Comparison of ENCODE assay signal across 7 cellular contexts in the genomic region with DNA sequence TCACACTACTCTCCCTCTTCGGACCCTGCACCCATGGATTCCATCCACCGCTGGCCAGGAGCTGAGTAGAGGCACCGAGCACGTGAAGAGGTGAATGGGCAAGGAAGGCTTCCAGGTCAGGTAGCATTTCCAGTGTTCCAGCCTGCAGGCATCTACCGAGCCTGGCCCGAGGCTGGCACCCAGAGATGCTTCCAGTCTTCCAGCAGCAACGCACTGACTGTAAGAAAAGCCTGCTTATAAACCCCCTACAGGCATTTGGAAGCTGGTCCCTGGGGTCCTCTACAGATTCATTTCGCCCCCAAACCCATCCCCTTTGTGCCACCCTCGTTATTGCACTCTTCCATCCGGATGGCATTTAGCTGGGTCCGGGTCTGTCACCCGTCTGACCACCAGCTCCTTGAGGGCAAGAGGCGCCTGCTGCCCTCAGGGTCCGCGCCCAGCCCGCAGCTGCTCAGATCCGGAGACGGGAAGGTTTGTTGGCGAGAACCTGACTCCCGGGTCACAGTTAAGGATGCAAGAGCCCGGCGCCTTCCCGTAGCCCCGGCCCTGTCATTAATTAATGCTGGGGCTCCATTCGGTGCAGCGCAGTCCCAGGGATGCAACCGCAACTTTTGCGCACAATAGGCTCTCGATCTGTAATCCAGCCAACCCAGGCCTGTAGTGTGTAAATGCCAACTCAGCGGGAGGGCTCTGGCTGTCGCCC. TPM values are rescaled to one million over a fixed set of nuclear protein-coding genes. Genes with fewer than 3 reads are reported as not detected.
A peak's percentile ranks its signal among the peaks of the same experiment; 100 is the strongest.
DNase-seq lines count a peak whose midpoint lies in the region; ATAC-seq, FAIRE-seq and TF ChIP-seq lines count a peak whose summit lies in the region.

No MANE protein-coding gene starts in this region.

- H3K4me3 ChIP-seq in GM12878 (peak overlapping the region; percentile 91), lower lobe of right lung (peak overlapping the region; percentile 88), vagina (peak overlapping the region; percentile 67 to 79)

- in situ Hi-C loops in GM12878 (cut with MboI): no loop called here

- POLR2A ChIA-PET in GM12878 (lab: Charles Lee): interaction anchor here (0.6 to 2.2 kb wide), 6 partner anchors 10 to 227 kb away, joined by 3 to 6 read pairs (median 3); no protein-coding TSS in a partner anchor

- TF ChIP-seq EP300 in GM12878 (IDR thresholded peaks at IDR 0.05; ENCODE audit: borderline replicate concordance in 1 of 2, control insufficient read depth in 1 of 2, low read depth in 2 of 2, low read length in 2 of 2): no peak

- peak overlapping the region; percentile 86 for H3K27ac ChIP-seq in GM12878 (ENCODE audit: control insufficient read depth, insufficient read depth)
- H3K27ac ChIP-seq in lower lobe of right lung: peak overlapping the region; percentile 98
- H3K27ac ChIP-seq in vagina: peak overlapping the region; percentile 98

- DNase-seq in GM12878 (ENCODE audit: low read depth, low spot score) (no peak), lower lobe of right lung (no peak), vagina (ENCODE audit: extremely low spot score in 2 of 2) (no peak), NCI-H2227 (lab: John Stamatoyannopoulos, UW; ENCODE audit: unreplicated experiment) (no peak), NCI-H526 treated with DMSO at 0.1 percent for 48 hours (lab: John Stamatoyannopoulos, UW) (no peak)

- no TSS peak for BruUV-seq in GM12878 (replicated peaks; lab: Mats Ljungman, UMichigan)

- TF ChIP-seq RAD21 in GM12878 (IDR thresholded peaks at IDR 0.05; ENCODE audit: insufficient read depth, low read depth, low read length): no peak

- peaks cover 2% of the 10 kb centered on the region; the same call in 1 of the 2 replicates for H4K20me1 ChIP-seq in GM12878 (ENCODE audit: control insufficient read depth, insufficient read depth)

- WGBS in GM12878 (ENCODE audit: insufficient coverage, insufficient replicate concordance, low lambda C conversion rate, missing lambda C conversion rate): 11% methylated on average over 31 of the region's 31 CpGs

- peak overlapping the region; percentile 97 for H3K4me2 ChIP-seq in GM12878 (ENCODE audit: control insufficient read depth, insufficient read depth)

- CTCF ChIA-PET in GM12878 (lab: Yijun Ruan, JAX): interaction anchor here (0.6 to 0.8 kb wide), 3 partner anchors 41 to 237 kb away, joined by 3 read pairs; no protein-coding TSS in a partner anchor

- peaks cover 46% of the 10 kb centered on the region for H3K79me2 ChIP-seq in GM12878 (ENCODE audit: control insufficient read depth, insufficient read depth, low read length)

- TF ChIP-seq CTCF in GM12878 (IDR thresholded peaks at IDR 0.05 in 2 of 3, conservative IDR thresholded peaks at IDR 0.05 in 1 of 3; ENCODE audit: control insufficient read depth in 2 of 3, extremely low read depth in 1 of 3, insufficient read depth in 1 of 3, low read depth in 3 of 3, low read length in 3 of 3) (no peak), lower lobe of right lung (IDR thresholded peaks at IDR 0.05) (no peak), vagina (IDR thresholded peaks at IDR 0.05) (no peak)

- H3K36me3 ChIP-seq in GM12878 (ENCODE audit: control insufficient read depth in 2 of 2, insufficient read depth in 2 of 2, low read length in 1 of 2): no peaks in the 10 kb centered on the region
- H3K36me3 ChIP-seq in lower lobe of right lung: no peaks in the 10 kb centered on the region
- H3K36me3 ChIP-seq in vagina: no peaks in the 10 kb centered on the region

- H3K9me3 ChIP-seq in GM12878 (replicated peaks; ENCODE audit: control insufficient read depth, insufficient read depth, low read length): no peaks in the 10 kb centered on the region
- no peaks in the 10 kb centered on the region for H3K9me3 ChIP-seq in lower lobe of right lung
- no peaks in the 10 kb centered on the region for H3K9me3 ChIP-seq in vagina

- ATAC-seq in GM19438 (IDR thresholded peaks at IDR 0.05; ENCODE audit: low read depth, unreplicated experiment) (peak; percentile 5), HG03354 (IDR thresholded peaks at IDR 0.05; ENCODE audit: poor library complexity, severe bottlenecking, unreplicated experiment) (peak; percentile 12), GM12878 (no peak; the same call in 2 of the 3 replicates), lower lobe of right lung (peak; percentile 18 to 46)

- H2AFZ ChIP-seq in GM12878 (ENCODE audit: control insufficient read depth, low read depth, low read length): peak overlapping the region; percentile 97

- no peak for FAIRE-seq in GM12878 (lab: Jason Lieb, UNC)

- TF ChIP-seq POLR2A in GM12878 (IDR thresholded peaks at IDR 0.05; ENCODE audit: low read depth, low read length): no peak
- TF ChIP-seq POLR2A in vagina (IDR thresholded peaks at IDR 0.05): no peak

- H3K27me3 ChIP-seq in GM12878 (replicated peaks in 1 of 2; ENCODE audit: control insufficient read depth in 2 of 2, insufficient read depth in 2 of 2, low read length in 1 of 2) (no peaks in the 10 kb centered on the region), lower lobe of right lung (ENCODE audit: low read depth) (no peaks in the 10 kb centered on the region), vagina (no peaks in the 10 kb centered on the region)

- H3K4me1 ChIP-seq in GM12878 (ENCODE audit: control insufficient read depth, insufficient read depth, low read length) (peaks cover 13% of the 10 kb centered on the region), lower lobe of right lung (peaks cover 35% of the 10 kb centered on the region), vagina (peaks cover 38% of the 10 kb centered on the region)

- peak overlapping the region; percentile 91 for H3K9ac ChIP-seq in GM12878 (ENCODE audit: control insufficient read depth, insufficient read depth, low read length)

- SMC1A ChIA-PET in GM12878 (lab: Charles Lee; ENCODE audit: uncharacterized antibody, unreplicated experiment): no interaction called here

- RAD21 ChIA-PET in GM12878 (lab: Charles Lee; ENCODE audit: unreplicated experiment): interaction anchor here (0.5 to 1.1 kb wide), 3 partner anchors 9 to 59 kb away, joined by 3 to 5 read pairs (median 3); a partner anchor contains a TSS

- intact Hi-C loops in GM12878 (cut with micrococcal nuclease; ENCODE audit: unreplicated experiment): loop anchor here (5.0 kb wide), 1 partner anchor 52 kb away; a partner anchor contains a TSS
- intact Hi-C loops in lower lobe of right lung (cut with DNase I): no loop called here
- intact Hi-C loops in vagina (cut with DNase I): loop anchor here (1.0 to 5.0 kb wide), 2 partner anchors 50 to 262 kb away; a partner anchor contains a TSS

TF ChIP-seq in GM12878, 131 proteins besides CTCF, POLR2A, EP300 and RAD21 (continues in another document):
- no peak for TF ChIP-seq EGR1 (IDR thresholded peaks at IDR 0.05; ENCODE audit: borderline replicate concordance in 1 of 2, low read depth in 2 of 2, low read length in 2 of 2)

RNA-seq across cellular contexts. Expression of a gene that starts 0.6 kb away (rescaled TPM):
- total RNA-seq in GM12878 (2013; cell fraction: nucleolus; rRNA removed): 225 and 244 TPM in 2 replicates
- total RNA-seq in GM12878 (2014; rRNA removed): 39.6 and 43.3 TPM in 2 replicates
- total RNA-seq in GM12878 (2014; rRNA removed; fragmentation: Illumina TruSeq; extraction: Trizol): 48.0 and 48.3 TPM in 2 replicates
- 51.9 and 59.3 TPM in 2 replicates for total RNA-seq in GM12878 (2021)
- 36.8 TPM for polyA plus RNA-seq in GM12878 (2011; ENCODE audit: low read depth)
- 75.1 and 85.6 TPM in 2 replicates for polyA plus RNA-seq in GM12878 (2011; rRNA removed)
- 40.5 and 46.1 TPM in 2 replicates for polyA plus RNA-seq in GM12878 (2011; cell fraction: cytosol; rRNA removed)
- 90.2 and 95.2 TPM in 2 replicates for polyA plus RNA-seq in GM12878 (2011; cell fraction: nucleus; rRNA removed)
- 39.8 and 47.5 TPM in 2 replicates for polyA plus RNA-seq in GM12878 (2012)
- 50.7 and 52.0 TPM in 2 replicates for polyA plus RNA-seq in GM12878 (2014; fragmentation: Illumina TruSeq; extraction: Trizol)
- polyA plus RNA-seq in GM12878 (2014; fragmentation: Nextera tagmentation; extraction: Ambion mirVana): 10 to 100 TPM; 10.7 to 19.8 TPM
- polyA plus RNA-seq in GM12878 (2014; rRNA removed): 43.2 and 49.9 TPM in 2 replicates
- 10 to 100 TPM; 28.6 to 31.0 TPM for polyA plus RNA-seq in GM12878 (2016; fragmentation: Nextera tagmentation; extraction: Ambion mirVana)
- polyA minus RNA-seq in GM12878 (2011; rRNA and poly(A)+ RNA removed): 73.2 and 80.4 TPM in 2 replicates
- 15.8 and 21.0 TPM in 2 replicates for polyA minus RNA-seq in GM12878 (2011; cell fraction: cytosol; rRNA and poly(A)+ RNA removed)
- 63.7 and 92.2 TPM in 2 replicates for polyA minus RNA-seq in GM12878 (2011; cell fraction: nucleus; rRNA and poly(A)+ RNA removed)
- 99.4 TPM for total RNA-seq in lower lobe of right lung
- total RNA-seq in vagina: 77.6 TPM

RNA-seq across cellular contexts. Expression of a gene that starts 50.6 kb away (rescaled TPM):
- total RNA-seq in GM12878 (2013; cell fraction: nucleolus; rRNA removed): 250 and 254 TPM in 2 replicates
- total RNA-seq in GM12878 (2014; rRNA removed) (68.6 and 75.6 TPM in 2 replicates), GM12878 (2014; rRNA removed; fragmentation: Illumina TruSeq; extraction: Trizol) (84.1 and 92.7 TPM in 2 replicates), GM12878 (2021) (156 and 166 TPM in 2 replicates), lower lobe of right lung (266 TPM), vagina (186 TPM)
- polyA plus RNA-seq in GM12878 (2011; ENCODE audit: low read depth): 78.4 TPM
- polyA plus RNA-seq in GM12878 (2011; rRNA removed) (268 and 275 TPM in 2 replicates), GM12878 (2014; fragmentation: Illumina TruSeq; extraction: Trizol) (137 and 204 TPM in 2 replicates), GM12878 (2014; fragmentation: Nextera tagmentation; extraction: Ambion mirVana) (10 to 100 TPM; 51.2 to 80.9 TPM), GM12878 (2014; rRNA removed) (83.2 and 89.1 TPM in 2 replicates), GM12878 (2016; fragmentation: Nextera tagmentation; extraction: Ambion mirVana) (100 to 1,000 TPM; 312 to 360 TPM)
- 141 and 164 TPM in 2 replicates for polyA plus RNA-seq in GM12878 (2011; cell fraction: cytosol; rRNA removed)
- 181 and 255 TPM in 2 replicates for polyA plus RNA-seq in GM12878 (2011; cell fraction: nucleus; rRNA removed)
- 118 and 152 TPM in 2 replicates for polyA plus RNA-seq in GM12878 (2012)
- 123 and 221 TPM in 2 replicates for polyA minus RNA-seq in GM12878 (2011; rRNA and poly(A)+ RNA removed)
- polyA minus RNA-seq in GM12878 (2011; cell fraction: cytosol; rRNA and poly(A)+ RNA removed): 54.0 and 67.9 TPM in 2 replicates
- polyA minus RNA-seq in GM12878 (2011; cell fraction: nucleus; rRNA and poly(A)+ RNA removed): 134 and 194 TPM in 2 replicates
